ENCODE assay signal across 12 cellular contexts in genomic region chr17:73430848-73431247, GRCh38.
DNase-seq lines count a peak whose midpoint lies in the region; ATAC-seq and TF ChIP-seq lines count a peak whose summit lies in the region.
"Had no signal": no experiment of that assay in that cellular context is flagged by ENCODE, and none has a peak within 500 bp of the region (broad histone marks: within the 10 kb centered on the region; RNA-seq: fewer than 3 reads in every experiment).

No MANE protein-coding gene starts in this region.

- H3K14ac ChIP-seq in trophoblast cell (ENCODE audit: low read length): no peak overlapping the region

- H3K4me3 Mint-ChIP-seq in activated T-cell treated with anti-CD3 and anti-CD28 coated beads, Interleukin-2, amount 50 U/mL, for 24 hours: no peak overlapping the region
- H3K4me3 Mint-ChIP-seq in activated T-cell treated with anti-CD3 and anti-CD28 coated beads, Interleukin-2, amount 50 U/mL, for 4 hours: no peak overlapping the region
- H3K4me3 Mint-ChIP-seq in activated CD8-positive, alpha-beta T cell treated with anti-CD3 and anti-CD28 coated beads for 36 hours: no peak overlapping the region
- H3K4me3 Mint-ChIP-seq in osteocyte (ENCODE audit: unreplicated experiment): no peak overlapping the region
- H3K4me3 Mint-ChIP-seq: neural crest cell had no signal

- no peak overlapping the region for H2BK12ac ChIP-seq in trophoblast cell (ENCODE audit: low read length)

- WGBS in trophoblast cell (ENCODE audit: extremely low coverage, insufficient coverage, insufficient read length): no CpG with 5 or more reads among the region's 8 CpGs
- no CpG with 5 or more reads among the region's 8 CpGs for WGBS in mesendoderm (ENCODE audit: extremely low coverage, insufficient coverage, low lambda C conversion rate)

- H3K4me3 ChIP-seq in trophoblast cell (ENCODE audit: low read depth, low read length) (no peak overlapping the region), mesendoderm (ENCODE audit: low read length) (no peak overlapping the region)

- no peak overlapping the region for H4K8ac ChIP-seq in trophoblast cell (ENCODE audit: low read depth, low read length)
- H4K8ac ChIP-seq in mesendoderm (ENCODE audit: low read depth, low read length): no peak overlapping the region

- no peak overlapping the region for H3K27ac Mint-ChIP-seq in activated T-cell treated with anti-CD3 and anti-CD28 coated beads, Interleukin-2, amount 50 U/mL, for 24 hours
- no peak overlapping the region for H3K27ac Mint-ChIP-seq in activated CD8-positive, alpha-beta T cell treated with anti-CD3 and anti-CD28 coated beads for 36 hours
- H3K27ac Mint-ChIP-seq in osteocyte (ENCODE audit: unreplicated experiment): no peak overlapping the region

- H3K9ac ChIP-seq in trophoblast cell (ENCODE audit: low read length) (no peak overlapping the region), mesendoderm (ENCODE audit: low read length) (no peak overlapping the region)

- H4K12ac ChIP-seq in trophoblast cell (ENCODE audit: low read depth, low read length): no peak overlapping the region

- peaks cover 10% of the 10 kb centered on the region for H3K4me1 Mint-ChIP-seq in activated T-cell treated with anti-CD3 and anti-CD28 coated beads, Interleukin-2, amount 50 U/mL, for 24 hours (ENCODE audit: low read depth)
- peaks cover 4% of the 10 kb centered on the region for H3K4me1 Mint-ChIP-seq in activated T-cell treated with anti-CD3 and anti-CD28 coated beads, Interleukin-2, amount 50 U/mL, for 4 hours (ENCODE audit: low read depth)
- peaks cover 9% of the 10 kb centered on the region for H3K4me1 Mint-ChIP-seq in activated CD8-positive, alpha-beta T cell treated with anti-CD3 and anti-CD28 coated beads for 36 hours (ENCODE audit: low read depth)
- peaks cover 4% of the 10 kb centered on the region for H3K4me1 Mint-ChIP-seq in osteocyte (ENCODE audit: unreplicated experiment)

- H3K27ac ChIP-seq in trophoblast cell (ENCODE audit: low read depth, low read length) (no peak overlapping the region), mesendoderm (ENCODE audit: low read depth, low read length) (no peak overlapping the region)
- H3K27ac ChIP-seq: C4-2B had no signal

- H3K4me1 ChIP-seq in trophoblast cell (ENCODE audit: control insufficient read depth in 1 of 2, insufficient read depth in 2 of 2, low read length in 2 of 2) (no peaks in the 10 kb centered on the region), mesendoderm (ENCODE audit: control insufficient read depth, low read depth, low read length) (no peaks in the 10 kb centered on the region)

- H3K9me3 ChIP-seq in trophoblast cell (ENCODE audit: insufficient read depth, low read depth, low read length): no peaks in the 10 kb centered on the region

- no peaks in the 10 kb centered on the region for H3K9me3 Mint-ChIP-seq in activated T-cell treated with anti-CD3 and anti-CD28 coated beads, Interleukin-2, amount 50 U/mL, for 24 hours
- no peaks in the 10 kb centered on the region for H3K9me3 Mint-ChIP-seq in activated T-cell treated with anti-CD3 and anti-CD28 coated beads, Interleukin-2, amount 50 U/mL, for 4 hours
- H3K9me3 Mint-ChIP-seq in activated CD8-positive, alpha-beta T cell treated with anti-CD3 and anti-CD28 coated beads for 36 hours: no peaks in the 10 kb centered on the region
- H3K9me3 Mint-ChIP-seq in osteocyte (ENCODE audit: unreplicated experiment): no peaks in the 10 kb centered on the region
- H3K9me3 Mint-ChIP-seq: neural crest cell had no signal

- H2BK15ac ChIP-seq in mesendoderm (replicated peaks; ENCODE audit: low read depth): no peak overlapping the region

- TF ChIP-seq CTCF in activated CD8-positive, alpha-beta T cell treated with anti-CD3 and anti-CD28 coated beads for 36 hours (IDR thresholded peaks at IDR 0.05): no peak
- no peak for TF ChIP-seq CTCF in osteocyte (IDR thresholded peaks at IDR 0.05)

- intact Hi-C loops in activated CD8-positive, alpha-beta T cell treated with anti-CD3 and anti-CD28 coated beads for 36 hours (cut with micrococcal nuclease): no loop called here

- H3K18ac ChIP-seq in trophoblast cell (ENCODE audit: low read length) (no peak overlapping the region), mesendoderm (ENCODE audit: low read length) (no peak overlapping the region)

- H3K23ac ChIP-seq in trophoblast cell (ENCODE audit: low read length) (no peak overlapping the region), mesendoderm (ENCODE audit: low read length) (no peak overlapping the region)

- no peaks in the 10 kb centered on the region for H3K27me3 ChIP-seq in trophoblast cell (ENCODE audit: insufficient read depth, low read length)
- no peaks in the 10 kb centered on the region for H3K27me3 ChIP-seq in mesendoderm (ENCODE audit: insufficient read depth, low read length, poor library complexity)

- H2BK5ac ChIP-seq in trophoblast cell (ENCODE audit: low read depth, low read length, poor library complexity): no peak overlapping the region
- no peak overlapping the region for H2BK5ac ChIP-seq in mesendoderm (ENCODE audit: low read length)

- H3K36me3 ChIP-seq in trophoblast cell (ENCODE audit: control insufficient read depth in 1 of 2, insufficient read depth in 2 of 2, low read length in 2 of 2) (peaks cover 0 to 4% of the 10 kb centered on the region in 2 experiments), mesendoderm (ENCODE audit: control insufficient read depth, insufficient read depth, low read length) (no peaks in the 10 kb centered on the region)

- peak; percentile 34 for DNase-seq in activated T-cell treated with anti-CD3 and anti-CD28 coated beads, Interleukin-2, amount 50 U/mL, for 24 hours
- DNase-seq in activated T-cell treated with anti-CD3 and anti-CD28 coated beads, Interleukin-2, amount 50 U/mL, for 4 hours: no peak
- DNase-seq in NCI-H446 (lab: John Stamatoyannopoulos, UW) (peak; percentile 57 to 79), trophoblast cell (peak; percentile 20 to 43), osteocyte (ENCODE audit: extremely low spot score, unreplicated experiment) (no peak), mesendoderm (no peak)
- DNase-seq in activated CD8-positive, alpha-beta T cell treated with anti-CD3 and anti-CD28 coated beads for 36 hours: peak; percentile 49
- DNase-seq: activated CD4-positive, alpha-beta T cell treated with anti-CD3 and anti-CD28 coated beads for 1 hour; NCI-H2227 treated with DMSO at 0.1 percent for 48 hours had no signal

- H2BK120ac ChIP-seq in trophoblast cell (ENCODE audit: insufficient read depth, low read length, poor library complexity) (no peak overlapping the region), mesendoderm (ENCODE audit: low read depth, low read length) (no peak overlapping the region)

- no peaks in the 10 kb centered on the region for H3K79me1 ChIP-seq in trophoblast cell (ENCODE audit: low read length)
- no peaks in the 10 kb centered on the region for H3K79me1 ChIP-seq in mesendoderm (ENCODE audit: low read length)

- POLR2A ChIA-PET in activated CD8-positive, alpha-beta T cell treated with anti-CD3 and anti-CD28 coated beads for 36 hours (lab: Charles Lee): no interaction called here

- no peaks in the 10 kb centered on the region for H3K36me3 Mint-ChIP-seq in activated T-cell treated with anti-CD3 and anti-CD28 coated beads, Interleukin-2, amount 50 U/mL, for 24 hours (ENCODE audit: low read depth)
- H3K36me3 Mint-ChIP-seq in activated T-cell treated with anti-CD3 and anti-CD28 coated beads, Interleukin-2, amount 50 U/mL, for 4 hours (ENCODE audit: insufficient read depth): no peaks in the 10 kb centered on the region
- no peaks in the 10 kb centered on the region for H3K36me3 Mint-ChIP-seq in activated CD8-positive, alpha-beta T cell treated with anti-CD3 and anti-CD28 coated beads for 36 hours (ENCODE audit: low read depth)
- H3K36me3 Mint-ChIP-seq in osteocyte (ENCODE audit: unreplicated experiment): no peaks in the 10 kb centered on the region

- H3K56ac ChIP-seq in mesendoderm (ENCODE audit: low read length): no peak overlapping the region

- H2AFZ ChIP-seq in trophoblast cell (ENCODE audit: insufficient read depth, low read length, poor library complexity): no peak overlapping the region

- no peak for ATAC-seq in activated T-cell treated with anti-CD3 and anti-CD28 coated beads, Interleukin-2, amount 50 U/mL, for 4 hours
- peak; percentile 57 for ATAC-seq in activated CD8-positive, alpha-beta T cell treated with anti-CD3 and anti-CD28 coated beads for 36 hours
- no peak for ATAC-seq in HG02885 (IDR thresholded peaks at IDR 0.05; ENCODE audit: poor library complexity, unreplicated experiment)

- H3K4ac ChIP-seq in trophoblast cell (ENCODE audit: low read depth, low read length) (no peak overlapping the region), mesendoderm (ENCODE audit: low read depth, low read length) (no peak overlapping the region)

- CTCF ChIA-PET in activated CD8-positive, alpha-beta T cell treated with anti-CD3 and anti-CD28 coated beads for 36 hours (lab: Charles Lee): interaction anchor here (1.0 to 6.0 kb wide), 9 partner anchors 59 to 769 kb away, joined by 3 to 77 read pairs (median 4); no protein-coding TSS in a partner anchor

- no peak overlapping the region for H4K5ac ChIP-seq in mesendoderm (ENCODE audit: low read length)

- H4K91ac ChIP-seq in trophoblast cell (ENCODE audit: low read depth, low read length): no peak overlapping the region

- no peaks in the 10 kb centered on the region for H3K27me3 Mint-ChIP-seq in activated T-cell treated with anti-CD3 and anti-CD28 coated beads, Interleukin-2, amount 50 U/mL, for 24 hours
- H3K27me3 Mint-ChIP-seq in activated T-cell treated with anti-CD3 and anti-CD28 coated beads, Interleukin-2, amount 50 U/mL, for 4 hours (ENCODE audit: low read depth): peaks cover 2% of the 10 kb centered on the region
- H3K27me3 Mint-ChIP-seq in activated CD8-positive, alpha-beta T cell treated with anti-CD3 and anti-CD28 coated beads for 36 hours: no peaks in the 10 kb centered on the region
- H3K27me3 Mint-ChIP-seq in osteocyte (ENCODE audit: unreplicated experiment): no peaks in the 10 kb centered on the region

- H3K4me2 ChIP-seq in trophoblast cell (ENCODE audit: low read length): no peak overlapping the region
- H3K4me2 ChIP-seq in mesendoderm (ENCODE audit: low read length): no peak overlapping the region

- no peak overlapping the region for H2AK5ac ChIP-seq in trophoblast cell (ENCODE audit: low read length)
- no peak overlapping the region for H2AK5ac ChIP-seq in mesendoderm (ENCODE audit: low read length)

- H3K79me2 ChIP-seq in trophoblast cell (ENCODE audit: control insufficient read depth, insufficient read depth, low read length, poor library complexity): no peaks in the 10 kb centered on the region
- no peaks in the 10 kb centered on the region for H3K79me2 ChIP-seq in mesendoderm (ENCODE audit: control insufficient read depth, insufficient read depth, low read length)

Comparison
In these comparisons a context has a peak if more than half of its experiments do, and no peak if none do; other contexts are left out.
1. DNase-seq: peak in activated T-cell treated with anti-CD3 and anti-CD28 coated beads, Interleukin-2, amount 50 U/mL, for 24 hours (single experiment), NCI-H446 (2 of 2), activated CD8-positive, alpha-beta T cell treated with anti-CD3 and anti-CD28 coated beads for 36 hours (single experiment) and trophoblast cell (2 of 2); none in activated T-cell treated with anti-CD3 and anti-CD28 coated beads, Interleukin-2, amount 50 U/mL, for 4 hours (single experiment), osteocyte (single experiment) and mesendoderm (single experiment).